1 cellular context compared by ENCODE assay signal in genomic region chr2:157312866-157313486, GRCh38.
TF ChIP-seq lines count a peak whose summit lies in the region.

No MANE protein-coding gene starts in this region.

TF ChIP-seq in SK-N-SH treated with all-trans-retinoic acid at 6 μM for 48 hours, 23 proteins besides CTCF, POLR2A, EP300 and RAD21 (continued from another document):
- TF ChIP-seq, protein P1, sequence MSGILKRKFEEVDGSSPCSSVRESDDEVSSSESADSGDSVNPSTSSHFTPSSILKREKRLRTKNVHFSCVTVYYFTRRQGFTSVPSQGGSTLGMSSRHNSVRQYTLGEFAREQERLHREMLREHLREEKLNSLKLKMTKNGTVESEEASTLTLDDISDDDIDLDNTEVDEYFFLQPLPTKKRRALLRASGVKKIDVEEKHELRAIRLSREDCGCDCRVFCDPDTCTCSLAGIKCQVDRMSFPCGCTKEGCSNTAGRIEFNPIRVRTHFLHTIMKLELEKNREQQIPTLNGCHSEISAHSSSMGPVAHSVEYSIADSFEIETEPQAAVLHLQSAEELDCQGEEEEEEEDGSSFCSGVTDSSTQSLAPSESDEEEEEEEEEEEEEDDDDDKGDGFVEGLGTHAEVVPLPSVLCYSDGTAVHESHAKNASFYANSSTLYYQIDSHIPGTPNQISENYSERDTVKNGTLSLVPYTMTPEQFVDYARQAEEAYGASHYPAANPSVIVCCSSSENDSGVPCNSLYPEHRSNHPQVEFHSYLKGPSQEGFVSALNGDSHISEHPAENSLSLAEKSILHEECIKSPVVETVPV (CRISPR knock-in tag; IDR thresholded peaks at IDR 0.05): no peak
- TF ChIP-seq ISL1 (CRISPR knock-in tag; IDR thresholded peaks at IDR 0.05) (no peak), ZNF70 (CRISPR knock-in tag; IDR thresholded peaks at IDR 0.05) (no peak), OSR1 (CRISPR knock-in tag; IDR thresholded peaks at IDR 0.05) (no peak)
